ENCODE assay signal across 26 cellular contexts in genomic region chr6:64996301-64996700, GRCh38.
"Had no signal": no experiment of that assay in that cellular context is flagged by ENCODE, and none has a peak within 500 bp of the region (broad histone marks: within the 10 kb centered on the region; RNA-seq: fewer than 3 reads in every experiment).

No MANE protein-coding gene starts in this region.

- H3K36me3 Mint-ChIP-seq: memory B cell; naive thymus-derived CD4-positive, alpha-beta T cell; neural progenitor cell; stimulated activated memory B cell treated with anti-CD40 and anti-IgM and Interleukin-4, amounts not matched to agents 10 μg/mL and 1 μg/mL and 100 μg/mL, for 72 hours had no signal

- H3K9me3 Mint-ChIP-seq: memory B cell; nephron; neural progenitor cell; stimulated activated memory B cell treated with anti-CD40 and anti-IgM and Interleukin-4, amounts not matched to agents 10 μg/mL and 1 μg/mL and 100 μg/mL, for 72 hours had no signal

- H3K27ac Mint-ChIP-seq: effector memory CD8-positive, alpha-beta T cell; memory B cell; naive thymus-derived CD4-positive, alpha-beta T cell; nephron; neural progenitor cell; stimulated activated memory B cell treated with anti-CD40 and anti-IgM and Interleukin-4, amounts not matched to agents 10 μg/mL and 1 μg/mL and 100 μg/mL, for 72 hours had no signal

- H2AFZ ChIP-seq: neural progenitor cell had no signal

- H3K4me3 Mint-ChIP-seq: effector memory CD8-positive, alpha-beta T cell; memory B cell; naive thymus-derived CD4-positive, alpha-beta T cell; nephron; neural progenitor cell; stimulated activated memory B cell treated with anti-CD40 and anti-IgM and Interleukin-4, amounts not matched to agents 10 μg/mL and 1 μg/mL and 100 μg/mL, for 72 hours had no signal

- DNase-seq: cortex of kidney; effector memory CD8-positive, alpha-beta T cell; erythroblast; esophagus squamous epithelium; gastrocnemius medialis; head of caudate nucleus; kidney; midbrain; naive thymus-derived CD4-positive, alpha-beta T cell; nucleus accumbens; right cardiac atrium; sigmoid colon; spleen; stimulated activated CD4-positive, alpha-beta T cell treated with anti-CD3 and anti-CD28 coated beads, Interleukin-4, amount 100 ng/mL, for 4 hours; stimulated activated naive CD8-positive, alpha-beta T cell treated with anti-CD3 and anti-CD28 coated beads, Interleukin-15, Interleukin-2, amounts not matched to agents 100 U/mL and 50 U/mL, for 24 hours; substantia nigra; testis; tibial artery; upper lobe of left lung had no signal

- H3K27me3 ChIP-seq: esophagus squamous epithelium, gastrocnemius medialis, neural progenitor cell, sigmoid colon, spleen, testis, tibial artery, upper lobe of left lung had no signal

- H3K4me2 ChIP-seq: neural progenitor cell had no signal

- H3K27ac ChIP-seq: esophagus squamous epithelium, gastrocnemius medialis, neural progenitor cell, prostate gland, sigmoid colon, spleen, testis, tibial artery, upper lobe of left lung had no signal

- H3K9ac ChIP-seq: neural progenitor cell had no signal

- ATAC-seq: effector memory CD8-positive, alpha-beta T cell; gastrocnemius medialis; left lobe of liver; naive thymus-derived CD4-positive, alpha-beta T cell; right cardiac atrium; stimulated activated memory B cell treated with anti-CD40 and anti-IgM and Interleukin-4, amounts not matched to agents 10 μg/mL and 1 μg/mL and 100 μg/mL, for 72 hours; stimulated activated naive CD8-positive, alpha-beta T cell treated with anti-CD3 and anti-CD28 coated beads, Interleukin-15, Interleukin-2, amounts not matched to agents 100 U/mL and 50 U/mL, for 24 hours had no signal

- H3K9me3 ChIP-seq: esophagus squamous epithelium, gastrocnemius medialis, prostate gland, sigmoid colon, testis, tibial artery, upper lobe of left lung had no signal

- H3K4me3 ChIP-seq: esophagus squamous epithelium, gastrocnemius medialis, lung, neural progenitor cell, prostate gland, sigmoid colon, spleen, testis, tibial artery, upper lobe of left lung had no signal

- H3K27me3 Mint-ChIP-seq: effector memory CD8-positive, alpha-beta T cell; memory B cell; naive thymus-derived CD4-positive, alpha-beta T cell; stimulated activated memory B cell treated with anti-CD40 and anti-IgM and Interleukin-4, amounts not matched to agents 10 μg/mL and 1 μg/mL and 100 μg/mL, for 72 hours had no signal

- H3K4me1 Mint-ChIP-seq: memory B cell; naive thymus-derived CD4-positive, alpha-beta T cell; nephron; neural progenitor cell; stimulated activated memory B cell treated with anti-CD40 and anti-IgM and Interleukin-4, amounts not matched to agents 10 μg/mL and 1 μg/mL and 100 μg/mL, for 72 hours had no signal

- H3K4me1 ChIP-seq: esophagus squamous epithelium, gastrocnemius medialis, neural progenitor cell, prostate gland, sigmoid colon, spleen, testis, tibial artery, upper lobe of left lung had no signal

- H3K36me3 ChIP-seq: esophagus squamous epithelium, gastrocnemius medialis, neural progenitor cell, prostate gland, sigmoid colon, spleen, tibial artery, upper lobe of left lung had no signal
